ENCODE assay signal across 10 cellular contexts in the genomic region with DNA sequence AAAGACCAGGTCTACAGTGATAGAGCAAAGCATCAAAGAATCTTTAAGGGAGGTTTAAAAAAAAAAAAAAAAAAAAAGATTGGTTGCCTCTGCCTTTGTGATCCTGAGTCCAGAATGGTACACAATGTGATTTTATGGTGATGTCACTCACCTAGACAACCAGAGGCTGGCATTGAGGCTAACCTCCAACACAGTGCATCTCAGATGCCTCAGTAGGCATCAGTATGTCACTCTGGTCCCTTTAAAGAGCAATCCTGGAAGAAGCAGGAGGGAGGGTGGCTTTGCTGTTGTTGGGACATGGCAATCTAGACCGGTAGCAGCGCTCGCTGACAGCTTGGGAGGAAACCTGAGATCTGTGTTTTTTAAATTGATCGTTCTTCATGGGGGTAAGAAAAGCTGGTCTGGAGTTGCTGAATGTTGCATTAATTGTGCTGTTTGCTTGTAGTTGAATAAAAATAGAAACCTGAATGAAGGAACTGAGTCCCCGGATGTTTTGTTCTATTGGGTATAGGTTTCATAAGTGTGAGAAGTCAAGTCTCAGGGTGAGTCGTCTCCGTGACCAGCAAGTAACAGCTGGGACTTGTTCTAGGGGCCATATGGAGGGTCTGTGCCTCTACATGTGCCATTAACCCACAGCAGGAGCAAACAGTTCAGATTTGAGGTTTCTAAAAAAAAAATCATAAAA. TPM values are rescaled to one million over a fixed set of nuclear protein-coding genes. Genes with fewer than 3 reads are reported as not detected.
A peak's percentile ranks its signal among the peaks of the same experiment; 100 is the strongest.
DNase-seq lines count a peak whose midpoint lies in the region; ATAC-seq, FAIRE-seq and TF ChIP-seq lines count a peak whose summit lies in the region.
"Had no signal": no experiment of that assay in that cellular context is flagged by ENCODE, and none has a peak within 500 bp of the region (broad histone marks: within the 10 kb centered on the region; RNA-seq: fewer than 3 reads in every experiment).

No MANE protein-coding gene starts in this region.

- no peak overlapping the region for H3K4me2 ChIP-seq in HepG2 (ENCODE audit: low read depth, low read length)

- H3K9me3 ChIP-seq in HepG2 (ENCODE audit: low read length) (no peaks in the 10 kb centered on the region), right lobe of liver (no peaks in the 10 kb centered on the region)

- no peak for FAIRE-seq in HepG2 (lab: Jason Lieb, UNC)

- peaks cover 18% of the 10 kb centered on the region for H3K79me2 ChIP-seq in HepG2 (ENCODE audit: insufficient read depth, low read length)

- H2AFZ ChIP-seq in HepG2 (ENCODE audit: low read length), result no peak overlapping the region

- peak overlapping the region; percentile 49 for H3K27ac Mint-ChIP-seq in activated CD4-positive, alpha-beta memory T cell treated with anti-CD3 and anti-CD28 coated beads, Interleukin-2, amount 10 ng/mL, durations not matched to agents 7 days and 5 days
- peak overlapping the region; percentile 77 for H3K27ac Mint-ChIP-seq in stimulated activated memory B cell treated with anti-CD40 and anti-IgM and Interleukin-4, amounts not matched to agents 10 μg/mL and 1 μg/mL and 100 μg/mL, for 72 hours

- H3K27me3 ChIP-seq in HepG2 (ENCODE audit: control insufficient read depth in 1 of 2, insufficient read depth in 2 of 2, low read length in 2 of 2) (no peaks in the 10 kb centered on the region), right lobe of liver (no peaks in the 10 kb centered on the region)

- H3K4me3 ChIP-seq in HepG2 (replicated peaks in 1 of 3; ENCODE audit: insufficient read depth in 1 of 3, low read depth in 2 of 3, low read length in 3 of 3) (no peak overlapping the region), right lobe of liver (no peak overlapping the region)

- no peaks in the 10 kb centered on the region for H3K27me3 Mint-ChIP-seq in activated CD4-positive, alpha-beta memory T cell treated with anti-CD3 and anti-CD28 coated beads, Interleukin-2, amount 10 ng/mL, durations not matched to agents 7 days and 5 days
- no peaks in the 10 kb centered on the region for H3K27me3 Mint-ChIP-seq in stimulated activated memory B cell treated with anti-CD40 and anti-IgM and Interleukin-4, amounts not matched to agents 10 μg/mL and 1 μg/mL and 100 μg/mL, for 72 hours

- H3K36me3 Mint-ChIP-seq in activated CD4-positive, alpha-beta memory T cell treated with anti-CD3 and anti-CD28 coated beads, Interleukin-2, amount 10 ng/mL, durations not matched to agents 7 days and 5 days (ENCODE audit: low read depth), result peaks cover 50% of the 10 kb centered on the region
- H3K36me3 Mint-ChIP-seq in stimulated activated memory B cell treated with anti-CD40 and anti-IgM and Interleukin-4, amounts not matched to agents 10 μg/mL and 1 μg/mL and 100 μg/mL, for 72 hours, result peaks cover 75% of the 10 kb centered on the region

- no peak for TF ChIP-seq EP300 in HepG2 (IDR thresholded peaks at IDR 0.05; ENCODE audit: low read depth in 2 of 2, low read length in 2 of 2)
- TF ChIP-seq EP300 in HepG2 (CRISPR knock-in tag; IDR thresholded peaks at IDR 0.05; ENCODE audit: borderline replicate concordance), result no peak

- H3K36me3 ChIP-seq in HepG2 (replicated peaks in 1 of 2; ENCODE audit: control insufficient read depth in 1 of 2, insufficient read depth in 2 of 2, low read length in 2 of 2), result peaks cover 33 to 66% of the 10 kb centered on the region in 2 experiments
- peaks cover 0 to 75% (median 35%) of the 10 kb centered on the region in 4 donors for H3K36me3 ChIP-seq in right lobe of liver

- intact Hi-C loops in HepG2 (cut with micrococcal nuclease; ENCODE audit: unreplicated experiment), result no loop called here
- intact Hi-C loops in right lobe of liver (cut with DNase I), result no loop called here

- no peak for TF ChIP-seq CTCF in HepG2 (CRISPR knock-in tag; IDR thresholded peaks at IDR 0.05)
- TF ChIP-seq CTCF in right lobe of liver (IDR thresholded peaks at IDR 0.05), result no peak

- DNase-seq in HepG2 (ENCODE audit: low spot score), result no peak
- no peak for DNase-seq in right lobe of liver
- DNase-seq in activated CD4-positive, alpha-beta memory T cell treated with anti-CD3 and anti-CD28 coated beads, Interleukin-2, amount 10 ng/mL, durations not matched to agents 7 days and 5 days, result no peak
- DNase-seq in NCI-H146 (lab: John Stamatoyannopoulos, UW), result no peak
- DNase-seq in retina, result no peak
- DNase-seq in OCI-M2 (lab: John Stamatoyannopoulos, UW; ENCODE audit: unreplicated experiment), result no peak
- DNase-seq: GDM1 had no signal

- H3K9ac ChIP-seq in HepG2 (ENCODE audit: insufficient read depth, low read depth, low read length), result no peak overlapping the region

- in situ Hi-C loops in HepG2 (cut with HindIII; ENCODE audit: extremely low pct_ligation_motif_present, low pct_unique_long_range_greater_than_20kb), result no loop called here

- 94% methylated on average over 7 of the region's 7 CpGs for WGBS in HepG2 (ENCODE audit: low lambda C conversion rate)
- WGBS in right lobe of liver (ENCODE audit: insufficient coverage, low coverage, low lambda C conversion rate, missing lambda C conversion rate), result 86% methylated on average over 4 of the region's 7 CpGs

- POLR2A ChIA-PET in HepG2 (lab: Yijun Ruan, JAX), result interaction anchor here (0.6 to 1.5 kb wide), 2 partner anchors 20 to 24 kb away, joined by 3 to 5 read pairs; no protein-coding TSS in a partner anchor
- POLR2A ChIA-PET in activated CD4-positive, alpha-beta memory T cell treated with anti-CD3 and anti-CD28 coated beads, Interleukin-2, amount 10 ng/mL, durations not matched to agents 7 days and 5 days (lab: Charles Lee), result interaction anchor here (1.1 to 2.2 kb wide), 2 partner anchors 9 kb away, joined by 3 to 6 read pairs; partner anchors contain the start of gene PEBP1

- peaks cover 10% of the 10 kb centered on the region for H3K4me1 Mint-ChIP-seq in activated CD4-positive, alpha-beta memory T cell treated with anti-CD3 and anti-CD28 coated beads, Interleukin-2, amount 10 ng/mL, durations not matched to agents 7 days and 5 days
- peaks cover 25% of the 10 kb centered on the region for H3K4me1 Mint-ChIP-seq in stimulated activated memory B cell treated with anti-CD40 and anti-IgM and Interleukin-4, amounts not matched to agents 10 μg/mL and 1 μg/mL and 100 μg/mL, for 72 hours
- H3K4me1 Mint-ChIP-seq: neural crest cell had no signal

- CTCF ChIA-PET in HepG2 (lab: Yijun Ruan, JAX; ENCODE audit: low intra/inter-chr PET ratio, low total read pairs), result no interaction called here
- CTCF ChIA-PET in activated CD4-positive, alpha-beta memory T cell treated with anti-CD3 and anti-CD28 coated beads, Interleukin-2, amount 10 ng/mL, durations not matched to agents 7 days and 5 days (lab: Charles Lee), result no interaction called here

- H4K20me1 ChIP-seq in HepG2 (ENCODE audit: insufficient read depth, low read length), result peaks cover 27% of the 10 kb centered on the region

- no peak for TF ChIP-seq RAD21 in HepG2 (CRISPR knock-in tag; IDR thresholded peaks at IDR 0.05)

- TSS peak; percentile 85 for BruUV-seq in HepG2 (replicated peaks; lab: Mats Ljungman, UMichigan)

- peaks cover 48% of the 10 kb centered on the region for H3K4me1 ChIP-seq in HepG2 (ENCODE audit: insufficient read depth, low read length)
- H3K4me1 ChIP-seq in right lobe of liver, result peaks cover 0 to 21% (median 9%) of the 10 kb centered on the region in 4 donors

- no peaks in the 10 kb centered on the region for H3K9me3 Mint-ChIP-seq in activated CD4-positive, alpha-beta memory T cell treated with anti-CD3 and anti-CD28 coated beads, Interleukin-2, amount 10 ng/mL, durations not matched to agents 7 days and 5 days
- no peaks in the 10 kb centered on the region for H3K9me3 Mint-ChIP-seq in stimulated activated memory B cell treated with anti-CD40 and anti-IgM and Interleukin-4, amounts not matched to agents 10 μg/mL and 1 μg/mL and 100 μg/mL, for 72 hours
- H3K9me3 Mint-ChIP-seq: neural crest cell had no signal

- no peak overlapping the region for H3K4me3 Mint-ChIP-seq in activated CD4-positive, alpha-beta memory T cell treated with anti-CD3 and anti-CD28 coated beads, Interleukin-2, amount 10 ng/mL, durations not matched to agents 7 days and 5 days
- H3K4me3 Mint-ChIP-seq in stimulated activated memory B cell treated with anti-CD40 and anti-IgM and Interleukin-4, amounts not matched to agents 10 μg/mL and 1 μg/mL and 100 μg/mL, for 72 hours, result no peak overlapping the region
- H3K4me3 Mint-ChIP-seq: neural crest cell had no signal

- ATAC-seq in HepG2 (no peak), right lobe of liver (no peak), HG02642 (IDR thresholded peaks at IDR 0.05; ENCODE audit: poor library complexity, unreplicated experiment) (peak; percentile 55)
- ATAC-seq in stimulated activated memory B cell treated with anti-CD40 and anti-IgM and Interleukin-4, amounts not matched to agents 10 μg/mL and 1 μg/mL and 100 μg/mL, for 72 hours, result peak; percentile 82

- TF ChIP-seq POLR2A in HepG2 (IDR thresholded peaks at IDR 0.05; ENCODE audit: insufficient read depth in 1 of 2, low read depth in 2 of 2, low read length in 2 of 2) (no peak), right lobe of liver (IDR thresholded peaks at IDR 0.05) (no peak)

- H3K27ac ChIP-seq in HepG2 (ENCODE audit: extremely low read length, insufficient read depth, low read length) (no peak overlapping the region), right lobe of liver (no peak overlapping the region)

RNA-seq across cellular contexts. Expression of gene PEBP1, which starts 9.3 kb away (rescaled TPM):
- total RNA-seq in HepG2 (2016; rRNA removed; fragmentation: Illumina TruSeq; extraction: Trizol) (1,505 and 1,984 TPM in 2 replicates), right lobe of liver (100 to 1,000 TPM; 511 to 916 (median 654) TPM)
- 232 and 262 TPM in 2 replicates for total RNA-seq in HepG2 (2016; cell fraction: cytosol; rRNA removed; fragmentation: Illumina TruSeq; extraction: Trizol; ENCODE audit: low read depth)
- 1,559 and 1,992 TPM in 2 replicates for total RNA-seq in HepG2 (2016; cell fraction: insoluble cytoplasmic fraction; rRNA removed; fragmentation: Illumina TruSeq; extraction: Trizol)
- total RNA-seq in HepG2 (2016; cell fraction: membrane; rRNA removed; fragmentation: Illumina TruSeq; extraction: Trizol), result 553 and 634 TPM in 2 replicates
- total RNA-seq in HepG2 (2016; cell fraction: nucleus; rRNA removed; fragmentation: Illumina TruSeq; extraction: Trizol), result 497 and 536 TPM in 2 replicates
- 437 and 538 TPM in 2 replicates for polyA plus RNA-seq in HepG2 (2011; rRNA removed)
- 477 and 485 TPM in 2 replicates for polyA plus RNA-seq in HepG2 (2011; cell fraction: cytosol; rRNA removed)
- 199 and 209 TPM in 2 replicates for polyA plus RNA-seq in HepG2 (2011; cell fraction: nucleus; rRNA removed)
- polyA plus RNA-seq in HepG2 (2012), result 511 and 820 TPM in 2 replicates
- 248 and 308 TPM in 2 replicates for polyA plus RNA-seq in HepG2 (2016; cell fraction: cytosol; fragmentation: Illumina TruSeq; extraction: Trizol; ENCODE audit: low read depth)
- 2,115 and 2,133 TPM in 2 replicates for polyA plus RNA-seq in HepG2 (2016; cell fraction: insoluble cytoplasmic fraction; fragmentation: Illumina TruSeq; extraction: Trizol; ENCODE audit: low read depth)
- 458 and 518 TPM in 2 replicates for polyA plus RNA-seq in HepG2 (2016; cell fraction: membrane; fragmentation: Illumina TruSeq; extraction: Trizol; ENCODE audit: low read depth)
- 949 and 989 TPM in 2 replicates for polyA plus RNA-seq in HepG2 (2016; cell fraction: nucleus; fragmentation: Illumina TruSeq; extraction: Trizol; ENCODE audit: insufficient read depth, low read depth)
- 240 and 331 TPM in 2 replicates for polyA minus RNA-seq in HepG2 (2011; rRNA and poly(A)+ RNA removed; ENCODE audit: low replicate concordance)
- polyA minus RNA-seq in HepG2 (2011; cell fraction: cytosol; rRNA and poly(A)+ RNA removed), result 182 and 185 TPM in 2 replicates
- 52.4 and 60.3 TPM in 2 replicates for polyA minus RNA-seq in HepG2 (2011; cell fraction: nucleus; rRNA and poly(A)+ RNA removed)
- total RNA-seq in activated CD4-positive, alpha-beta memory T cell treated with anti-CD3 and anti-CD28 coated beads, Interleukin-2, amount 10 ng/mL, durations not matched to agents 7 days and 5 days, result 10 to 100 TPM; 75.5 to 76.7 TPM

RNA-seq across cellular contexts. Expression of gene VSIG10, which starts 41.4 kb away (rescaled TPM):
- total RNA-seq in HepG2 (2016; rRNA removed; fragmentation: Illumina TruSeq; extraction: Trizol) (35.6 and 42.5 TPM in 2 replicates), right lobe of liver (10 to 100 TPM; 13.1 to 31.3 (median 20.1) TPM)
- total RNA-seq in HepG2 (2016; cell fraction: cytosol; rRNA removed; fragmentation: Illumina TruSeq; extraction: Trizol; ENCODE audit: low read depth), result 41.4 and 41.9 TPM in 2 replicates
- total RNA-seq in HepG2 (2016; cell fraction: insoluble cytoplasmic fraction; rRNA removed; fragmentation: Illumina TruSeq; extraction: Trizol), result 29.0 and 43.3 TPM in 2 replicates
- total RNA-seq in HepG2 (2016; cell fraction: membrane; rRNA removed; fragmentation: Illumina TruSeq; extraction: Trizol), result 61.2 and 66.1 TPM in 2 replicates
- 32.5 and 36.1 TPM in 2 replicates for total RNA-seq in HepG2 (2016; cell fraction: nucleus; rRNA removed; fragmentation: Illumina TruSeq; extraction: Trizol)
- polyA plus RNA-seq in HepG2 (2011; rRNA removed), result 25.6 and 28.6 TPM in 2 replicates
- polyA plus RNA-seq in HepG2 (2011; cell fraction: cytosol; rRNA removed), result 14.4 and 18.0 TPM in 2 replicates
- 31.1 and 32.4 TPM in 2 replicates for polyA plus RNA-seq in HepG2 (2011; cell fraction: nucleus; rRNA removed)
- 17.8 and 18.7 TPM in 2 replicates for polyA plus RNA-seq in HepG2 (2012)
- 37.2 and 39.4 TPM in 2 replicates for polyA plus RNA-seq in HepG2 (2016; cell fraction: cytosol; fragmentation: Illumina TruSeq; extraction: Trizol; ENCODE audit: low read depth)
- polyA plus RNA-seq in HepG2 (2016; cell fraction: insoluble cytoplasmic fraction; fragmentation: Illumina TruSeq; extraction: Trizol; ENCODE audit: low read depth), result 24.5 and 25.4 TPM in 2 replicates
- polyA plus RNA-seq in HepG2 (2016; cell fraction: membrane; fragmentation: Illumina TruSeq; extraction: Trizol; ENCODE audit: low read depth), result 41.6 and 46.3 TPM in 2 replicates
- polyA plus RNA-seq in HepG2 (2016; cell fraction: nucleus; fragmentation: Illumina TruSeq; extraction: Trizol; ENCODE audit: insufficient read depth, low read depth), result 44.9 and 47.7 TPM in 2 replicates
- 47.1 and 101 TPM in 2 replicates for polyA minus RNA-seq in HepG2 (2011; rRNA and poly(A)+ RNA removed; ENCODE audit: low replicate concordance)
- polyA minus RNA-seq in HepG2 (2011; cell fraction: cytosol; rRNA and poly(A)+ RNA removed), result 10.2 and 11.3 TPM in 2 replicates
- 40.0 and 44.4 TPM in 2 replicates for polyA minus RNA-seq in HepG2 (2011; cell fraction: nucleus; rRNA and poly(A)+ RNA removed)
- total RNA-seq in activated CD4-positive, alpha-beta memory T cell treated with anti-CD3 and anti-CD28 coated beads, Interleukin-2, amount 10 ng/mL, durations not matched to agents 7 days and 5 days, result 1 to 10 TPM; 3.7 to 4.4 TPM

Comparison
In these comparisons a context has a peak if more than half of its experiments do, and no peak if none do; other contexts are left out.
1. ATAC-seq: peak in HG02642 (single experiment) and stimulated activated memory B cell treated with anti-CD40 and anti-IgM and Interleukin-4, amounts not matched to agents 10 μg/mL and 1 μg/mL and 100 μg/mL, for 72 hours (single experiment); none in HepG2 (single experiment) and right lobe of liver (0 of 4).